ENCODE assay signal across 8 cellular contexts in genomic region chr1:46533179-46533864, GRCh38. TPM values are rescaled to one million over a fixed set of nuclear protein-coding genes. Genes with fewer than 3 reads are reported as not detected.
DNase-seq lines count a peak whose midpoint lies in the region; ATAC-seq and TF ChIP-seq lines count a peak whose summit lies in the region.

No MANE protein-coding gene starts in this region.

- ATAC-seq in naive thymus-derived CD8-positive, alpha-beta T cell, result peak; percentile 82 to 87
- no peak for ATAC-seq in HG03469 (IDR thresholded peaks at IDR 0.05; ENCODE audit: unreplicated experiment)

- TF ChIP-seq CTCF in epithelial cell of proximal tubule (conservative IDR thresholded peaks at IDR 0.05; ENCODE audit: low read depth, low read length) (no peak), tibial artery (IDR thresholded peaks at IDR 0.05) (no peak)

- H3K4me3 ChIP-seq in epithelial cell of proximal tubule (ENCODE audit: low read depth, low read length) (peak overlapping the region; percentile 14), tibial artery (peak overlapping the region; percentile 46 to 60)

- POLR2A ChIA-PET in naive thymus-derived CD8-positive, alpha-beta T cell (lab: Charles Lee), result interaction anchor here (1.3 to 1.5 kb wide), 2 partner anchors 71 to 82 kb away, joined by 3 to 8 read pairs; partner anchors contain the start of gene MKNK1

- peaks cover 0 to 14% (median 6%) of the 10 kb centered on the region in 4 donors for H3K4me1 ChIP-seq in tibial artery

- peak overlapping the region in 8 of 10 donors; percentile 67 to 92 (median 87) for H3K27ac Mint-ChIP-seq in naive thymus-derived CD8-positive, alpha-beta T cell

- H3K27me3 ChIP-seq in tibial artery, result peaks cover 0 to 28% of the 10 kb centered on the region in 2 donors

- H3K27ac ChIP-seq in tibial artery, result peak overlapping the region; percentile 80

- H3K27me3 Mint-ChIP-seq in naive thymus-derived CD8-positive, alpha-beta T cell, result peaks cover 10 to 24% (median 22%) of the 10 kb centered on the region in 5 donors

- no peaks in the 10 kb centered on the region for H3K36me3 Mint-ChIP-seq in naive thymus-derived CD8-positive, alpha-beta T cell

- no peaks in the 10 kb centered on the region for H3K36me3 ChIP-seq in tibial artery

- intact Hi-C loops in tibial artery (cut with DNase I; ENCODE audit: low total_unique reads), result loop anchor here (1.0 kb wide), 1 partner anchor 192 kb away; no protein-coding TSS in a partner anchor

- peak; percentile 34 for DNase-seq in CD1c-positive myeloid dendritic cell (ENCODE audit: extremely low spot score)
- DNase-seq in M059J (ENCODE audit: low read depth), result peak; percentile 42
- DNase-seq in activated T-cell treated with anti-CD3 and anti-CD28 coated beads for 4 hours, result peak; percentile 20
- no peak for DNase-seq in epithelial cell of proximal tubule (ENCODE audit: low read depth)
- peak; percentile 20 to 73 (median 52) for DNase-seq in naive thymus-derived CD8-positive, alpha-beta T cell
- DNase-seq in tibial artery, result peak in 1 of 2 donors; percentile 72
- DNase-seq in NCI-H1694 treated with DMSO at 0.1 percent for 48 hours (lab: John Stamatoyannopoulos, UW), result no peak

- H3K4me3 Mint-ChIP-seq in naive thymus-derived CD8-positive, alpha-beta T cell, result peak overlapping the region; percentile 66 to 91 (median 86)

- H3K4me1 Mint-ChIP-seq in naive thymus-derived CD8-positive, alpha-beta T cell, result peaks cover 8 to 13% (median 9%) of the 10 kb centered on the region in 4 donors

- no peaks in the 10 kb centered on the region for H3K9me3 Mint-ChIP-seq in naive thymus-derived CD8-positive, alpha-beta T cell

- no peaks in the 10 kb centered on the region for H3K9me3 ChIP-seq in tibial artery

RNA-seq across cellular contexts. Expression of gene KNCN, which starts 18.1 kb away (rescaled TPM):
- not detected in 2 replicates for total RNA-seq in M059J (2014; rRNA removed; shearing (Covaris generic))
- not detected in 2 replicates for total RNA-seq in epithelial cell of proximal tubule
- total RNA-seq in naive thymus-derived CD8-positive, alpha-beta T cell, result not detected
- polyA plus RNA-seq in naive thymus-derived CD8-positive, alpha-beta T cell, result not detected

RNA-seq across cellular contexts. Expression of gene DMBX1, which starts 43.7 kb away (rescaled TPM):
- not detected in 2 replicates for total RNA-seq in M059J (2014; rRNA removed; shearing (Covaris generic))
- total RNA-seq in epithelial cell of proximal tubule, result not detected in 2 replicates
- not detected for total RNA-seq in naive thymus-derived CD8-positive, alpha-beta T cell
- not detected for polyA plus RNA-seq in naive thymus-derived CD8-positive, alpha-beta T cell

Comparison
In these comparisons a context has a peak if more than half of its experiments do, and no peak if none do; other contexts are left out.
1. DNase-seq: peak in CD1c-positive myeloid dendritic cell (single experiment), M059J (single experiment), activated T-cell treated with anti-CD3 and anti-CD28 coated beads for 4 hours (single experiment) and naive thymus-derived CD8-positive, alpha-beta T cell (10 of 10); none in epithelial cell of proximal tubule (single experiment) and NCI-H1694 treated with DMSO at 0.1 percent for 48 hours (single experiment).